In genomic region chr9:95463145-95464060, GRCh38 we compare ENCODE assay signal across 8 cellular contexts. TPM values are rescaled to one million over a fixed set of nuclear protein-coding genes. Genes with fewer than 3 reads are reported as not detected.
DNase-seq lines count a peak whose midpoint lies in the region; ATAC-seq and TF ChIP-seq lines count a peak whose summit lies in the region.

No MANE protein-coding gene starts in this region.

- H3K27ac ChIP-seq in HEK293 (ENCODE audit: extremely low read depth, low read depth, low read length) (peak overlapping the region; percentile 72), muscle layer of colon (ENCODE audit: low read depth, low read length) (peak overlapping the region; percentile 39)

- CTCF ChIA-PET in HEK293 (lab: Yijun Ruan, JAX) = interaction anchor here (0.6 to 1.0 kb wide), 3 partner anchors 127 to 295 kb away, joined by 3 to 4 read pairs (median 4); no protein-coding TSS in a partner anchor
- CTCF ChIA-PET in activated CD8-positive, alpha-beta T cell treated with anti-CD3 and anti-CD28 coated beads, Interleukin-2, amount 10 ng/mL, durations not matched to agents 7 days and 5 days (lab: Charles Lee) = interaction anchor here (0.9 kb wide), 1 partner anchor 43 kb away, joined by 3 read pairs; no protein-coding TSS in a partner anchor

- no peak overlapping the region for H3K4me3 ChIP-seq in HEK293 (ENCODE audit: low read depth, low read length)
- H3K4me3 ChIP-seq in muscle layer of colon (ENCODE audit: low read depth in 1 of 2, low read length in 2 of 2) = no peak overlapping the region
- H3K4me3 ChIP-seq in MG63 = no peak overlapping the region

- no peak for TF ChIP-seq CTCF in HEK293 (tag by site-specific recombination; IDR thresholded peaks at IDR 0.05)

- no peaks in the 10 kb centered on the region for H3K9me3 Mint-ChIP-seq in activated CD8-positive, alpha-beta T cell treated with anti-CD3 and anti-CD28 coated beads, Interleukin-2, amount 10 ng/mL, durations not matched to agents 7 days and 5 days (ENCODE audit: insufficient read depth)

- H3K27ac Mint-ChIP-seq in activated CD8-positive, alpha-beta T cell treated with anti-CD3 and anti-CD28 coated beads, Interleukin-2, amount 10 ng/mL, durations not matched to agents 7 days and 5 days = peak overlapping the region; percentile 85

- H3K9ac ChIP-seq in muscle layer of colon (ENCODE audit: low read length) = no peak overlapping the region

- peak; percentile 2 for ATAC-seq in GM18505 (IDR thresholded peaks at IDR 0.05; ENCODE audit: unreplicated experiment)
- no peak for ATAC-seq in activated CD8-positive, alpha-beta T cell treated with anti-CD3 and anti-CD28 coated beads, Interleukin-2, amount 10 ng/mL, durations not matched to agents 7 days and 5 days

- peaks cover 13 to 86% of the 10 kb centered on the region in 2 experiments for H3K36me3 ChIP-seq in HEK293 (ENCODE audit: control insufficient read depth in 2 of 2, insufficient read depth in 1 of 2, low read length in 2 of 2)
- H3K36me3 ChIP-seq in muscle layer of colon (ENCODE audit: insufficient read depth, low read length) = peaks cover 5% of the 10 kb centered on the region
- no peaks in the 10 kb centered on the region; the same call in 1 of the 2 replicates for H3K36me3 ChIP-seq in MG63

- peaks cover 35% of the 10 kb centered on the region for H3K4me1 Mint-ChIP-seq in activated CD8-positive, alpha-beta T cell treated with anti-CD3 and anti-CD28 coated beads, Interleukin-2, amount 10 ng/mL, durations not matched to agents 7 days and 5 days (ENCODE audit: low read depth)

- H3K9me3 ChIP-seq in HEK293 (ENCODE audit: control insufficient read depth, insufficient read depth, low read depth, low read length) (no peaks in the 10 kb centered on the region), muscle layer of colon (ENCODE audit: low read length) (no peaks in the 10 kb centered on the region), MG63 (no peaks in the 10 kb centered on the region)

- H3K27me3 Mint-ChIP-seq in activated CD8-positive, alpha-beta T cell treated with anti-CD3 and anti-CD28 coated beads, Interleukin-2, amount 10 ng/mL, durations not matched to agents 7 days and 5 days (ENCODE audit: low read depth) = peaks cover 26% of the 10 kb centered on the region

- H3K27me3 ChIP-seq in muscle layer of colon (ENCODE audit: control insufficient read depth in 1 of 2, insufficient read depth in 2 of 2, low read length in 2 of 2) (no peaks in the 10 kb centered on the region), MG63 (no peaks in the 10 kb centered on the region)

- peaks cover 21% of the 10 kb centered on the region for H3K4me1 ChIP-seq in HEK293 (ENCODE audit: control insufficient read depth, insufficient read depth, low read length)
- H3K4me1 ChIP-seq in muscle layer of colon (ENCODE audit: insufficient read depth, low read length) = peaks cover 35% of the 10 kb centered on the region

- peaks cover 9% of the 10 kb centered on the region for H3K36me3 Mint-ChIP-seq in activated CD8-positive, alpha-beta T cell treated with anti-CD3 and anti-CD28 coated beads, Interleukin-2, amount 10 ng/mL, durations not matched to agents 7 days and 5 days (ENCODE audit: low read depth)

- POLR2A ChIA-PET in HEK293 (lab: Yijun Ruan, JAX) = interaction anchor here (0.6 to 2.6 kb wide), 11 partner anchors 9 to 145 kb away, joined by 3 to 14 read pairs (median 5); no protein-coding TSS in a partner anchor
- POLR2A ChIA-PET in activated CD8-positive, alpha-beta T cell treated with anti-CD3 and anti-CD28 coated beads, Interleukin-2, amount 10 ng/mL, durations not matched to agents 7 days and 5 days (lab: Charles Lee) = interaction anchor here (0.9 to 1.4 kb wide), 3 partner anchors 32 to 412 kb away, joined by 3 to 6 read pairs (median 3); partner anchors contain the start of gene ERCC6L2

- H3K4me3 Mint-ChIP-seq in activated CD8-positive, alpha-beta T cell treated with anti-CD3 and anti-CD28 coated beads, Interleukin-2, amount 10 ng/mL, durations not matched to agents 7 days and 5 days = peak overlapping the region; percentile 69

- no peak for TF ChIP-seq POLR2A in GM18505 (IDR thresholded peaks at IDR 0.05; ENCODE audit: borderline replicate concordance, extremely low read depth, insufficient read depth, insufficient read length)

- no peak for DNase-seq in activated CD8-positive, alpha-beta T cell treated with anti-CD3 and anti-CD28 coated beads, Interleukin-2, amount 10 ng/mL, durations not matched to agents 7 days and 5 days
- no peak for DNase-seq in activated effector memory CD4-positive, alpha-beta T cell treated with Interleukin-2 at 50 U/mL for 16 hours
- DNase-seq in MV-4-11 (lab: John Stamatoyannopoulos, UW) (no peak), NCI-H226 (no peak), MG63 (no peak)

TF ChIP-seq in HEK293, 187 proteins besides CTCF, POLR2A, EP300 and RAD21:
- TF ChIP-seq KLF1 (tag by site-specific recombination; IDR thresholded peaks at IDR 0.05) = no peak
- no peak for TF ChIP-seq ZNF341 (tag by site-specific recombination; IDR thresholded peaks at IDR 0.05; ENCODE audit: low read depth)
- TF ChIP-seq MYNN (tag by site-specific recombination; IDR thresholded peaks at IDR 0.05; ENCODE audit: borderline replicate concordance) = no peak
- TF ChIP-seq ZBTB8A (tag by site-specific recombination; IDR thresholded peaks at IDR 0.05) = no peak
- no peak for TF ChIP-seq ZNF449 (tag by site-specific recombination; IDR thresholded peaks at IDR 0.05)
- no peak for TF ChIP-seq ZNF133 (tag by site-specific recombination; IDR thresholded peaks at IDR 0.05)
- no peak for TF ChIP-seq ZBTB11 (tag by site-specific recombination; conservative IDR thresholded peaks at IDR 0.05; ENCODE audit: low read depth)
- TF ChIP-seq EGR2 (tag by site-specific recombination; IDR thresholded peaks at IDR 0.05; ENCODE audit: low read depth) = no peak
- TF ChIP-seq GLIS2 (tag by site-specific recombination; IDR thresholded peaks at IDR 0.05) = no peak
- TF ChIP-seq ZEB2 (tag by site-specific recombination; IDR thresholded peaks at IDR 0.05) = no peak
- no peak for TF ChIP-seq ZSCAN4 (tag by site-specific recombination; IDR thresholded peaks at IDR 0.05)

RNA-seq across cellular contexts. Expression of gene PTCH1, which starts 53.4 kb away (rescaled TPM):
- total RNA-seq in activated CD8-positive, alpha-beta T cell treated with anti-CD3 and anti-CD28 coated beads, Interleukin-2, amount 10 ng/mL, durations not matched to agents 7 days and 5 days = 1 to 10 TPM; 5.0 to 6.1 TPM
- total RNA-seq in MG63 (2014; rRNA removed; shearing (Covaris generic); ENCODE audit: low replicate concordance) = 2.0 and 2.4 TPM in 2 replicates
